Comparison of ENCODE assay signal across 22 cellular contexts in genomic region chr1:220166853-220167252, GRCh38.
DNase-seq lines count a peak whose midpoint lies in the region; ATAC-seq and TF ChIP-seq lines count a peak whose summit lies in the region.
"Had no signal": no experiment of that assay in that cellular context is flagged by ENCODE, and none has a peak within 500 bp of the region (broad histone marks: within the 10 kb centered on the region; RNA-seq: fewer than 3 reads in every experiment).

No MANE protein-coding gene starts in this region.

- DNase-seq in activated T-cell treated with anti-CD3 and anti-CD28 coated beads, Interleukin-2, amount 50 U/mL, for 72 hours: no peak
- DNase-seq in activated T-cell treated with anti-CD3 and anti-CD28 coated beads for 4 hours (no peak), endodermal cell (no peak), NCI-H2081 (lab: John Stamatoyannopoulos, UW) (no peak)
- no peak for DNase-seq in stimulated activated CD4-positive, alpha-beta T cell treated with anti-CD3 and anti-CD28 coated beads, Interleukin-1b, Interleukin-23, amount 100 ng/mL, for 48 hours
- DNase-seq: AML-193; Caco-2; Calu3; CD4-positive, alpha-beta T cell; CD8-positive, alpha-beta T cell; DMS 273 treated with DMSO at 0.1 percent for 48 hours; DMS153; DMS53; DMS79; DND-41; EL; GDM1 had no signal

- 97 to 100% methylated on average over 1 to 4 of the region's 4 CpGs for WGBS in endodermal cell (ENCODE audit: insufficient coverage in 1 of 2, insufficient read length in 1 of 2), 2 experiments

- peak overlapping the region; percentile 63 for H3K27ac Mint-ChIP-seq in activated T-cell treated with anti-CD3 and anti-CD28 coated beads, Interleukin-2, amount 50 U/mL, for 72 hours
- H3K27ac Mint-ChIP-seq in endodermal cell: peak overlapping the region; percentile 42
- H3K27ac Mint-ChIP-seq: B cell; CD4-positive, alpha-beta T cell; CD8-positive, alpha-beta T cell had no signal

- no peak for ATAC-seq in activated T-cell treated with anti-CD3 and anti-CD28 coated beads, Interleukin-2, amount 50 U/mL, for 72 hours (replicated peaks in 1 of 2)
- ATAC-seq: A549; CD8-positive, alpha-beta T cell; GM12878 had no signal

- no peak overlapping the region for H3K27ac ChIP-seq in endodermal cell (ENCODE audit: low read depth, low read length)
- H3K27ac ChIP-seq: 22Rv1; A549; BLaER1 treated with 17β-estradiol and CSF1 and Interleukin-3, amounts not matched to agents 10 nM and 100 nM had no signal

- peaks cover 0 to 2% of the 10 kb centered on the region in 2 donors for H3K9me3 Mint-ChIP-seq in activated T-cell treated with anti-CD3 and anti-CD28 coated beads, Interleukin-2, amount 50 U/mL, for 72 hours
- no peaks in the 10 kb centered on the region for H3K9me3 Mint-ChIP-seq in endodermal cell
- H3K9me3 Mint-ChIP-seq: CD4-positive, alpha-beta T cell; CD8-positive, alpha-beta T cell had no signal

- H3K4me3 Mint-ChIP-seq in activated T-cell treated with anti-CD3 and anti-CD28 coated beads, Interleukin-2, amount 50 U/mL, for 72 hours: no peak overlapping the region
- H3K4me3 Mint-ChIP-seq in endodermal cell: no peak overlapping the region
- H3K4me3 Mint-ChIP-seq: B cell; CD4-positive, alpha-beta T cell; CD8-positive, alpha-beta T cell had no signal

- no peak for TF ChIP-seq CTCF in endodermal cell (conservative IDR thresholded peaks at IDR 0.05)

- H3K4me3 ChIP-seq in endodermal cell (ENCODE audit: low read length): no peak overlapping the region
- H3K4me3 ChIP-seq: A549; BLaER1 treated with 17β-estradiol and CSF1 and Interleukin-3, amounts not matched to agents 10 nM and 100 nM; GM12878 had no signal

- H3K9ac ChIP-seq in endodermal cell (ENCODE audit: extremely low read depth, low read length, poor library complexity, severe bottlenecking): no peak overlapping the region
- H3K9ac ChIP-seq: BLaER1 treated with 17β-estradiol and CSF1 and Interleukin-3, amounts not matched to agents 10 nM and 100 nM had no signal

- H3K4me1 Mint-ChIP-seq in activated T-cell treated with anti-CD3 and anti-CD28 coated beads, Interleukin-2, amount 50 U/mL, for 72 hours (ENCODE audit: low read depth): no peaks in the 10 kb centered on the region
- no peaks in the 10 kb centered on the region for H3K4me1 Mint-ChIP-seq in endodermal cell
- H3K4me1 Mint-ChIP-seq: B cell had no signal

- H3K27me3 Mint-ChIP-seq in activated T-cell treated with anti-CD3 and anti-CD28 coated beads, Interleukin-2, amount 50 U/mL, for 72 hours (ENCODE audit: low read depth): no peaks in the 10 kb centered on the region
- H3K27me3 Mint-ChIP-seq in endodermal cell (ENCODE audit: insufficient read depth): no peaks in the 10 kb centered on the region
- H3K27me3 Mint-ChIP-seq: B cell; CD4-positive, alpha-beta T cell had no signal

- H3K9me3 ChIP-seq in endodermal cell (ENCODE audit: control insufficient read depth, low read length): no peaks in the 10 kb centered on the region
- H3K9me3 ChIP-seq: A549, Caco-2 had no signal

- peaks cover 73% of the 10 kb centered on the region for H3K36me3 ChIP-seq in endodermal cell (ENCODE audit: control insufficient read depth, insufficient read depth, low read length)

- no peaks in the 10 kb centered on the region for H3K4me1 ChIP-seq in endodermal cell (ENCODE audit: control insufficient read depth, insufficient read depth, low read length)
- H3K4me1 ChIP-seq: A549; BLaER1 treated with 17β-estradiol and CSF1 and Interleukin-3, amounts not matched to agents 10 nM and 100 nM; Caco-2 had no signal

- H3K36me3 Mint-ChIP-seq in activated T-cell treated with anti-CD3 and anti-CD28 coated beads, Interleukin-2, amount 50 U/mL, for 72 hours (ENCODE audit: insufficient read depth in 2 of 2): peaks cover 11 to 35% of the 10 kb centered on the region in 2 donors
- peaks cover 49% of the 10 kb centered on the region for H3K36me3 Mint-ChIP-seq in endodermal cell (ENCODE audit: low read depth)

- H3K27me3 ChIP-seq in endodermal cell (ENCODE audit: control insufficient read depth, insufficient read depth, low read length, poor library complexity, severe bottlenecking): no peaks in the 10 kb centered on the region
- H3K27me3 ChIP-seq: BLaER1 treated with 17β-estradiol and CSF1 and Interleukin-3, amounts not matched to agents 10 nM and 100 nM had no signal
